Comparison of ENCODE assay signal across 20 cellular contexts in genomic region chr17:50359005-50359699, GRCh38. TPM values are rescaled to one million over a fixed set of nuclear protein-coding genes. Genes with fewer than 3 reads are reported as not detected.
DNase-seq lines count a peak whose midpoint lies in the region; ATAC-seq and TF ChIP-seq lines count a peak whose summit lies in the region.
"Had no signal": no experiment of that assay in that cellular context is flagged by ENCODE, and none has a peak within 500 bp of the region (broad histone marks: within the 10 kb centered on the region; RNA-seq: fewer than 3 reads in every experiment).

No MANE protein-coding gene starts in this region.

- peaks cover 0 to 47% of the 10 kb centered on the region in 2 donors for H3K36me3 ChIP-seq in adrenal gland (replicated peaks in 1 of 2)
- H3K36me3 ChIP-seq: ovary had no signal

- H3K4me1 ChIP-seq in adrenal gland (replicated peaks in 1 of 2) = peaks cover 7 to 16% of the 10 kb centered on the region in 2 donors

- no peak overlapping the region for H3K4me3 ChIP-seq in adrenal gland
- H3K4me3 ChIP-seq: A549, ovary had no signal

- WGBS in adrenal gland, 4 donors = 56 to 72% (median 62%) methylated on average over 5 of the region's 5 CpGs

- peaks cover 18% of the 10 kb centered on the region for H3K4me1 Mint-ChIP-seq in activated CD8-positive, alpha-beta memory T cell treated with anti-CD3 and anti-CD28 coated beads, Interleukin-2, amount 10 ng/mL, durations not matched to agents 7 days and 5 days
- H3K4me1 Mint-ChIP-seq in T-helper 17 cell = peaks cover 9% of the 10 kb centered on the region

- H3K27me3 ChIP-seq in adrenal gland = no peaks in the 10 kb centered on the region
- H3K27me3 ChIP-seq: BE2C, ovary had no signal

- no peak overlapping the region for H3K4me3 Mint-ChIP-seq in activated CD8-positive, alpha-beta memory T cell treated with anti-CD3 and anti-CD28 coated beads, Interleukin-2, amount 10 ng/mL, durations not matched to agents 7 days and 5 days
- H3K4me3 Mint-ChIP-seq in T-helper 17 cell = no peak overlapping the region
- H3K4me3 Mint-ChIP-seq: dendritic cell treated with granulocyte-macrophage colony-stimulating factor and Interleukin-4, amounts not matched to agents 40 ng/mL and 50 ng/mL, for 4 days; naive thymus-derived CD4-positive, alpha-beta T cell had no signal

- intact Hi-C loops in adrenal gland (cut with DNase I) = loop anchor here in 1 of 2 donors (5.0 kb wide), 1 partner anchor 113 kb away; no protein-coding TSS in a partner anchor
- intact Hi-C loops in sciatic nerve (cut with DNase I) = no loop called here

- H3K27me3 Mint-ChIP-seq in activated CD8-positive, alpha-beta memory T cell treated with anti-CD3 and anti-CD28 coated beads, Interleukin-2, amount 10 ng/mL, durations not matched to agents 7 days and 5 days = no peaks in the 10 kb centered on the region
- no peaks in the 10 kb centered on the region for H3K27me3 Mint-ChIP-seq in T-helper 17 cell
- H3K27me3 Mint-ChIP-seq: dendritic cell treated with granulocyte-macrophage colony-stimulating factor and Interleukin-4, amounts not matched to agents 40 ng/mL and 50 ng/mL, for 4 days; naive thymus-derived CD4-positive, alpha-beta T cell had no signal

- CTCF ChIA-PET in activated CD8-positive, alpha-beta memory T cell treated with anti-CD3 and anti-CD28 coated beads, Interleukin-2, amount 10 ng/mL, durations not matched to agents 7 days and 5 days (lab: Charles Lee) = interaction anchor here (0.8 to 5.9 kb wide), 4 partner anchors 13 to 120 kb away, joined by 3 to 64 read pairs (median 6); partner anchors contain the start of genes EME1, LRRC59, MRPL27 and XYLT2

- H3K9me3 Mint-ChIP-seq in activated CD8-positive, alpha-beta memory T cell treated with anti-CD3 and anti-CD28 coated beads, Interleukin-2, amount 10 ng/mL, durations not matched to agents 7 days and 5 days (ENCODE audit: low read depth) = no peaks in the 10 kb centered on the region
- H3K9me3 Mint-ChIP-seq: dendritic cell treated with granulocyte-macrophage colony-stimulating factor and Interleukin-4, amounts not matched to agents 40 ng/mL and 50 ng/mL, for 4 days had no signal

- ATAC-seq in activated CD8-positive, alpha-beta memory T cell treated with anti-CD3 and anti-CD28 coated beads, Interleukin-2, amount 10 ng/mL, durations not matched to agents 7 days and 5 days = no peak
- no peak for ATAC-seq in sciatic nerve
- no peak for ATAC-seq in T-helper 17 cell
- ATAC-seq: A549; naive thymus-derived CD4-positive, alpha-beta T cell had no signal

- TF ChIP-seq CTCF in adrenal gland (IDR thresholded peaks at IDR 0.05) = no peak

- H3K27ac ChIP-seq in adrenal gland = peak overlapping the region in 2 of 5 donors; percentile 53 to 56
- H3K27ac ChIP-seq: A549, ovary had no signal

- H3K9me3 ChIP-seq in adrenal gland (replicated peaks in 1 of 3) = no peaks in the 10 kb centered on the region
- H3K9me3 ChIP-seq in T-helper 17 cell (ENCODE audit: control insufficient read depth, low read length, poor library complexity, severe bottlenecking) = no peaks in the 10 kb centered on the region
- H3K9me3 ChIP-seq: A549, BE2C, ovary had no signal

- peak; percentile 36 for DNase-seq in activated CD8-positive, alpha-beta memory T cell treated with anti-CD3 and anti-CD28 coated beads, Interleukin-2, amount 10 ng/mL, durations not matched to agents 7 days and 5 days
- DNase-seq in activated CD8-positive, alpha-beta memory T cell treated with anti-CD3 and anti-CD28 coated beads for 24 hours = no peak
- DNase-seq in adrenal gland = peak in 4 of 7 donors; percentile 25 to 55 (median 42)
- DNase-seq in sciatic nerve (ENCODE audit: low spot score) = peak; percentile 25
- no peak for DNase-seq in Ammon's horn (ENCODE audit: low spot score)
- no peak for DNase-seq in T-helper 17 cell
- DNase-seq: BE2C; DMS79; IMR-90; naive thymus-derived CD4-positive, alpha-beta T cell; NCI-H1105 treated with DMSO at 0.1 percent for 48 hours; NCI-H2081; NCI-H446 treated with DMSO at 0.1 percent for 48 hours; OCI-M1; Right ventricle myocardium superior; SW 1271; trophoblast cell had no signal

- H3K36me3 Mint-ChIP-seq in activated CD8-positive, alpha-beta memory T cell treated with anti-CD3 and anti-CD28 coated beads, Interleukin-2, amount 10 ng/mL, durations not matched to agents 7 days and 5 days = peaks cover 8% of the 10 kb centered on the region
- peaks cover 2% of the 10 kb centered on the region for H3K36me3 Mint-ChIP-seq in T-helper 17 cell (ENCODE audit: low read depth)

- no peak for TF ChIP-seq POLR2A in adrenal gland (IDR thresholded peaks at IDR 0.05)

- peak overlapping the region; percentile 33 for H3K27ac Mint-ChIP-seq in activated CD8-positive, alpha-beta memory T cell treated with anti-CD3 and anti-CD28 coated beads, Interleukin-2, amount 10 ng/mL, durations not matched to agents 7 days and 5 days
- no peak overlapping the region for H3K27ac Mint-ChIP-seq in T-helper 17 cell
- H3K27ac Mint-ChIP-seq: dendritic cell treated with granulocyte-macrophage colony-stimulating factor and Interleukin-4, amounts not matched to agents 40 ng/mL and 50 ng/mL, for 4 days had no signal

RNA-seq across cellular contexts. Expression of gene XYLT2, which starts 13.2 kb away (rescaled TPM):
- 10 to 100 TPM; 33.1 to 38.2 TPM for total RNA-seq in activated CD8-positive, alpha-beta memory T cell treated with anti-CD3 and anti-CD28 coated beads, Interleukin-2, amount 10 ng/mL, durations not matched to agents 7 days and 5 days
- total RNA-seq in adrenal gland (10 to 100 TPM; 14.7 to 40.3 (median 33.5) TPM), sciatic nerve (20.0 TPM), T-helper 17 cell (10 to 100 TPM; 19.2 to 20.4 TPM)
- polyA plus RNA-seq in adrenal gland = 10 to 100 TPM in 2 of 3 donors, 1 to 10 TPM in 1; 4.6 to 29.8 (median 16.2) TPM

RNA-seq across cellular contexts. Expression of gene MRPL27, which starts 13.8 kb away (rescaled TPM):
- total RNA-seq in activated CD8-positive, alpha-beta memory T cell treated with anti-CD3 and anti-CD28 coated beads, Interleukin-2, amount 10 ng/mL, durations not matched to agents 7 days and 5 days = 10 to 100 TPM; 65.7 to 81.8 TPM
- 100 to 1,000 TPM in 2 of 8 donors, 10 to 100 TPM in 6; 75.0 to 130 (median 89.3) TPM for total RNA-seq in adrenal gland
- polyA plus RNA-seq in adrenal gland = 100 to 1,000 TPM in 2 of 3 donors, 10 to 100 TPM in 1; 96.4 to 287 (median 159) TPM
- 41.2 TPM for total RNA-seq in sciatic nerve
- total RNA-seq in T-helper 17 cell = 10 to 100 TPM; 29.4 to 37.0 TPM

RNA-seq across cellular contexts. Expression of gene EME1, which starts 13.9 kb away (rescaled TPM):
- 10 to 100 TPM; 34.0 to 40.8 TPM for total RNA-seq in activated CD8-positive, alpha-beta memory T cell treated with anti-CD3 and anti-CD28 coated beads, Interleukin-2, amount 10 ng/mL, durations not matched to agents 7 days and 5 days
- total RNA-seq in adrenal gland = 1 to 10 TPM in 2 of 8 donors, under 1 TPM in 6; 0.18 to 1.2 (median 0.50) TPM
- 1 to 10 TPM in 1 of 3 donors, under 1 TPM in 2; 0.48 to 1.5 (median 0.84) TPM for polyA plus RNA-seq in adrenal gland
- total RNA-seq in sciatic nerve = 1.5 TPM
- 1 to 10 TPM in 1 of 2 donors, under 1 TPM in 1; 0.55 to 1.3 TPM for total RNA-seq in T-helper 17 cell
- total RNA-seq: Right ventricle myocardium superior had no signal
- polyA plus RNA-seq: naive thymus-derived CD4-positive, alpha-beta T cell had no signal

RNA-seq across cellular contexts. Expression of gene LRRC59, which starts 38.2 kb away (rescaled TPM):
- total RNA-seq in activated CD8-positive, alpha-beta memory T cell treated with anti-CD3 and anti-CD28 coated beads, Interleukin-2, amount 10 ng/mL, durations not matched to agents 7 days and 5 days = 10 to 100 TPM; 71.5 to 82.6 TPM
- total RNA-seq in adrenal gland (100 to 1,000 TPM in 6 of 8 donors, 10 to 100 TPM in 2; 88.6 to 337 (median 110) TPM), sciatic nerve (33.6 TPM), T-helper 17 cell (10 to 100 TPM; 45.2 to 51.9 TPM)
- 100 to 1,000 TPM in 1 of 3 donors, 10 to 100 TPM in 2; 38.0 to 305 (median 49.3) TPM for polyA plus RNA-seq in adrenal gland

Comparison
In these comparisons a context has a peak if more than half of its experiments do, and no peak if none do; other contexts are left out.
1. DNase-seq: peak in activated CD8-positive, alpha-beta memory T cell treated with anti-CD3 and anti-CD28 coated beads, Interleukin-2, amount 10 ng/mL, durations not matched to agents 7 days and 5 days (single experiment), adrenal gland (4 of 7) and sciatic nerve (single experiment); none in activated CD8-positive, alpha-beta memory T cell treated with anti-CD3 and anti-CD28 coated beads for 24 hours (single experiment), Ammon's horn (single experiment) and T-helper 17 cell (0 of 3).
2. RNA of gene EME1, which starts 13.9 kb away (total RNA-seq): 34.0 to 40.8 TPM in activated CD8-positive, alpha-beta memory T cell treated with anti-CD3 and anti-CD28 coated beads, Interleukin-2, amount 10 ng/mL, durations not matched to agents 7 days and 5 days; 1.5 TPM in sciatic nerve (single experiment), 0.55 to 1.3 TPM in T-helper 17 cell and 0.18 to 1.2 TPM in adrenal gland; every median in the first group is over 10 times any median in the second.